Comparison of ENCODE assay signal across 22 cellular contexts in the genomic region with DNA sequence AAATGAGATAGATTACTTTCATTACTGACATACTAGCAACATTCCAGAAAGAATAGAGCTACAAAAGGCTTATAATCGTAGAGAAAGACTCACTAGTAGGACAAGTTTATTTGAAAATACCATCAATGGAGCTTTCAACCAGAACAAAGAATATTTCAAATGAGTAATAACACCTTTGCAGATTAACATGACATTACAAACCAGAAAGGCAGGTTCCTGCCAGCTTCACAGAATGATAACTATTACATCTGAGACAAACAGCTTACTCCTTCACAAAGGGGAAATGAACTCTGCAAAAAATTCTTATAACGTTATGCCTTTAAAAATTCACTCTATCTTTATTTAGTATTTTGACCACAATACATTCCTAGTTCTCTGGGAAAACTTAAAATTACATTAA.
DNase-seq lines count a peak whose midpoint lies in the region; ATAC-seq, FAIRE-seq and TF ChIP-seq lines count a peak whose summit lies in the region.
"Had no signal": no experiment of that assay in that cellular context is flagged by ENCODE, and none has a peak within 500 bp of the region (broad histone marks: within the 10 kb centered on the region; RNA-seq: fewer than 3 reads in every experiment).

No MANE protein-coding gene starts in this region.

- H3K4me1 ChIP-seq in GM23338 (ENCODE audit: insufficient read depth) (peaks cover 8% of the 10 kb centered on the region), esophagus (ENCODE audit: control insufficient read depth in 2 of 2, insufficient read depth in 2 of 2, low read length in 1 of 2) (peaks cover 0 to 4% of the 10 kb centered on the region in 2 donors), pancreas (peaks cover 0 to 11% (median 0%) of the 10 kb centered on the region in 3 donors), esophagus muscularis mucosa (peaks cover 0 to 7% (median 3%) of the 10 kb centered on the region in 4 donors)

- no peak overlapping the region for H3K4me3 ChIP-seq in GM23338
- H3K4me3 ChIP-seq in esophagus (ENCODE audit: low read depth in 1 of 2, low read length in 2 of 2): no peak overlapping the region
- H3K4me3 ChIP-seq in pancreas: no peak overlapping the region
- no peak overlapping the region for H3K4me3 ChIP-seq in esophagus muscularis mucosa
- H3K4me3 ChIP-seq: GM12878 had no signal

- no peaks in the 10 kb centered on the region for H3K27me3 Mint-ChIP-seq in GM23338 (ENCODE audit: insufficient read depth, low read depth, poor library complexity)

- 36 to 50% methylated on average over 2 of the region's 2 CpGs for WGBS in esophagus, 2 donors
- WGBS in pancreas, 2 donors: 45 to 55% methylated on average over 2 of the region's 2 CpGs
- 51% methylated on average over 2 of the region's 2 CpGs for WGBS in esophagus muscularis mucosa

- H3K27me3 ChIP-seq in GM23338 (ENCODE audit: insufficient read depth) (no peaks in the 10 kb centered on the region), esophagus (ENCODE audit: control insufficient read depth in 1 of 2, insufficient read depth in 2 of 2, low read length in 2 of 2) (no peaks in the 10 kb centered on the region), pancreas (no peaks in the 10 kb centered on the region), esophagus muscularis mucosa (no peaks in the 10 kb centered on the region)

- TF ChIP-seq CTCF in GM23338 (conservative IDR thresholded peaks at IDR 0.05; ENCODE audit: low read depth in 2 of 2): no peak
- no peak for TF ChIP-seq CTCF in pancreas (IDR thresholded peaks at IDR 0.05)
- TF ChIP-seq CTCF in esophagus muscularis mucosa (IDR thresholded peaks at IDR 0.05): no peak

- H3K4me1 Mint-ChIP-seq in GM23338: peaks cover 23% of the 10 kb centered on the region; the same call in 2 of the 3 replicates

- no peaks in the 10 kb centered on the region for H3K79me2 ChIP-seq in GM23338 (replicated peaks; ENCODE audit: insufficient read depth)

- DNase-seq in GM23338 (ENCODE audit: low spot score) (no peak), NCI-H1048 (lab: John Stamatoyannopoulos, UW) (peak; percentile 16), pancreas (no peak), esophagus muscularis mucosa (ENCODE audit: extremely low spot score) (no peak), COLO829 (ENCODE audit: low spot score) (no peak)
- DNase-seq: AML-193; GF-D8; KG1; MV-4-11; NCI-H1436; NCI-H2171 treated with DMSO at 0.1 percent for 48 hours; NCI-H446; NK-92 treated with Interleukin-12 subunit alpha and Interleukin-12 subunit beta, amount 100 ng/mL, for 24 hours; SHP77 treated with DMSO at 0.1 percent for 48 hours; SK-N-SH had no signal

- ATAC-seq in GM23338: no peak
- peak; percentile 35 to 68 (median 64) for ATAC-seq in pancreas
- ATAC-seq in GM21529 (IDR thresholded peaks at IDR 0.05; ENCODE audit: unreplicated experiment): no peak
- ATAC-seq: GM12878, HepG2 had no signal

- H3K36me3 Mint-ChIP-seq in GM23338 (ENCODE audit: low read depth): no peaks in the 10 kb centered on the region

- H3F3A ChIP-seq in GM23338 (replicated peaks; ENCODE audit: low read depth): no peaks in the 10 kb centered on the region

- no peak for TF ChIP-seq EP300 in esophagus muscularis mucosa (IDR thresholded peaks at IDR 0.05)

- FAIRE-seq in pancreas (lab: Jason Lieb, UNC): no peak
- FAIRE-seq: GM12878, GM19239, H1, HepG2 had no signal

- no peaks in the 10 kb centered on the region; the same call in 1 of the 2 replicates for H3K9me2 ChIP-seq in GM23338 (ENCODE audit: insufficient read depth)
- H3K9me2 ChIP-seq: SK-N-SH had no signal

- no peak overlapping the region for H3K27ac Mint-ChIP-seq in GM23338

- H2AFZ ChIP-seq in GM23338: no peak overlapping the region

- no peaks in the 10 kb centered on the region for H3K9me3 Mint-ChIP-seq in GM23338

- no peaks in the 10 kb centered on the region for H4K20me1 ChIP-seq in GM23338 (replicated peaks; ENCODE audit: insufficient read depth)

- intact Hi-C loops in pancreas (cut with DNase I) (no loop called here), esophagus muscularis mucosa (cut with DNase I) (no loop called here)

- H3K4me2 ChIP-seq in GM23338: peak overlapping the region; percentile 3; the same call in 1 of the 2 replicates
- H3K4me2 ChIP-seq: SK-N-SH had no signal

- TF ChIP-seq POLR2A in esophagus muscularis mucosa (IDR thresholded peaks at IDR 0.05; ENCODE audit: low read depth): no peak

- H3K27ac ChIP-seq in GM23338 (ENCODE audit: low read depth) (no peak overlapping the region), esophagus (ENCODE audit: low read depth in 2 of 2, low read length in 1 of 2) (peak overlapping the region; percentile 58 to 74), pancreas (peak overlapping the region in 2 of 4 donors; percentile 10 to 19), esophagus muscularis mucosa (replicated peaks in 1 of 4) (no peak overlapping the region)
- H3K27ac ChIP-seq: C4-2B had no signal

- no peaks in the 10 kb centered on the region for H3K9me3 ChIP-seq in esophagus (ENCODE audit: control insufficient read depth in 2 of 2, insufficient read depth in 1 of 2, low read depth in 1 of 2, low read length in 1 of 2)
- H3K9me3 ChIP-seq in pancreas: no peaks in the 10 kb centered on the region
- H3K9me3 ChIP-seq in esophagus muscularis mucosa: no peaks in the 10 kb centered on the region
- H3K9me3 ChIP-seq: SK-N-SH had no signal

- H3K36me3 ChIP-seq in GM23338 (ENCODE audit: insufficient read depth) (no peaks in the 10 kb centered on the region), esophagus (ENCODE audit: control insufficient read depth in 2 of 2, insufficient read depth in 2 of 2, low read length in 1 of 2) (no peaks in the 10 kb centered on the region), pancreas (no peaks in the 10 kb centered on the region), esophagus muscularis mucosa (no peaks in the 10 kb centered on the region)

- H3K4me3 Mint-ChIP-seq in GM23338: no peak overlapping the region

TF ChIP-seq in GM23338, 12 proteins besides CTCF, POLR2A, EP300 and RAD21:
- no peak for TF ChIP-seq EZH2phosphoT487 (IDR thresholded peaks at IDR 0.05; ENCODE audit: unreplicated experiment)
- TF ChIP-seq EZH2 (IDR thresholded peaks at IDR 0.05; ENCODE audit: low read depth, unreplicated experiment): no peak
- TF ChIP-seq STAT1 (IDR thresholded peaks at IDR 0.05; ENCODE audit: unreplicated experiment): no peak
- TF ChIP-seq ZNF331 (CRISPR knock-in tag; IDR thresholded peaks at IDR 0.05; ENCODE audit: low read depth): no peak
- TF ChIP-seq, protein P1, sequence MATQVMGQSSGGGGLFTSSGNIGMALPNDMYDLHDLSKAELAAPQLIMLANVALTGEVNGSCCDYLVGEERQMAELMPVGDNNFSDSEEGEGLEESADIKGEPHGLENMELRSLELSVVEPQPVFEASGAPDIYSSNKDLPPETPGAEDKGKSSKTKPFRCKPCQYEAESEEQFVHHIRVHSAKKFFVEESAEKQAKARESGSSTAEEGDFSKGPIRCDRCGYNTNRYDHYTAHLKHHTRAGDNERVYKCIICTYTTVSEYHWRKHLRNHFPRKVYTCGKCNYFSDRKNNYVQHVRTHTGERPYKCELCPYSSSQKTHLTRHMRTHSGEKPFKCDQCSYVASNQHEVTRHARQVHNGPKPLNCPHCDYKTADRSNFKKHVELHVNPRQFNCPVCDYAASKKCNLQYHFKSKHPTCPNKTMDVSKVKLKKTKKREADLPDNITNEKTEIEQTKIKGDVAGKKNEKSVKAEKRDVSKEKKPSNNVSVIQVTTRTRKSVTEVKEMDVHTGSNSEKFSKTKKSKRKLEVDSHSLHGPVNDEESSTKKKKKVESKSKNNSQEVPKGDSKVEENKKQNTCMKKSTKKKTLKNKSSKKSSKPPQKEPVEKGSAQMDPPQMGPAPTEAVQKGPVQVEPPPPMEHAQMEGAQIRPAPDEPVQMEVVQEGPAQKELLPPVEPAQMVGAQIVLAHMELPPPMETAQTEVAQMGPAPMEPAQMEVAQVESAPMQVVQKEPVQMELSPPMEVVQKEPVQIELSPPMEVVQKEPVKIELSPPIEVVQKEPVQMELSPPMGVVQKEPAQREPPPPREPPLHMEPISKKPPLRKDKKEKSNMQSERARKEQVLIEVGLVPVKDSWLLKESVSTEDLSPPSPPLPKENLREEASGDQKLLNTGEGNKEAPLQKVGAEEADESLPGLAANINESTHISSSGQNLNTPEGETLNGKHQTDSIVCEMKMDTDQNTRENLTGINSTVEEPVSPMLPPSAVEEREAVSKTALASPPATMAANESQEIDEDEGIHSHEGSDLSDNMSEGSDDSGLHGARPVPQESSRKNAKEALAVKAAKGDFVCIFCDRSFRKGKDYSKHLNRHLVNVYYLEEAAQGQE (IDR thresholded peaks at IDR 0.05; ENCODE audit: unreplicated experiment): no peak
- no peak for TF ChIP-seq CREB1 (CRISPR knock-in tag; IDR thresholded peaks at IDR 0.05; ENCODE audit: low read depth)

Comparison
In these comparisons a context has a peak if more than half of its experiments do, and no peak if none do; other contexts are left out.
1. ATAC-seq: peak in pancreas (4 of 4); none in GM23338 (single experiment) and GM21529 (single experiment).
2. H3K27ac ChIP-seq: peak in esophagus (2 of 2); none in GM23338 (single experiment) and esophagus muscularis mucosa (0 of 4).